ENCODE assay signal across 2 cellular contexts in the genomic region with DNA sequence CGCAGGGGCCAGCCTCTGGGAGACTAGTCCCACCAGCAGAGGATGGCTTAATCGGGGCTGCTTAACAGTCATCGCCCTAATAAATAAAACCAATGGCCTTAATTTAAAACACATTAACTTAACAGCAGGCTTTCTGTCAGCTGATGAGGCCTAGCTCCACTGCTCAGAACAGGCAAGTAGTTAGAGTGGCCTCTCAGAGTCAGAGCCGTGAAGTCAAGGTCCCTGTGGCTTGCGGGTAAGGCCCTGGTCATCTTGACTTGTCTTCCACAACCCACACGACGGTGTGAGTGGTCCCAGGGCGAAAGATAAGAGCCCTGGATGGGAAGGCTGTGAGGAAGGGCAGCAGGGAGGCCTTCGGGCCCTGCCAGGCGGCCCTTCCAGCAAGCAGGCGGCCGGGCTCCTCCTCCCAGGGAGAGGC.
TF ChIP-seq lines count a peak whose summit lies in the region.

No MANE protein-coding gene starts in this region.

TF ChIP-seq in GM12878, 131 proteins besides CTCF, POLR2A, EP300 and RAD21:
- TF ChIP-seq, protein P1, sequence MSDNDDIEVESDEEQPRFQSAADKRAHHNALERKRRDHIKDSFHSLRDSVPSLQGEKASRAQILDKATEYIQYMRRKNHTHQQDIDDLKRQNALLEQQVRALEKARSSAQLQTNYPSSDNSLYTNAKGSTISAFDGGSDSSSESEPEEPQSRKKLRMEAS (IDR thresholded peaks at IDR 0.05; ENCODE audit: low read depth, low read length) = no peak
- peak; percentile 5; the same call in 1 of the 2 replicates for TF ChIP-seq FOXM1 (IDR thresholded peaks at IDR 0.05; ENCODE audit: low read depth, low read length)

TF ChIP-seq in HepG2, 621 proteins besides CTCF, POLR2A, EP300 and RAD21 (continues in another document):
- TF ChIP-seq TEAD2 (CRISPR knock-in tag; IDR thresholded peaks at IDR 0.05) (0 out of 2 replicates have a peak, but pooled peaks have one; percentile 63), ZNF616 (CRISPR knock-in tag; IDR thresholded peaks at IDR 0.05; ENCODE audit: low read depth) (peak; percentile 53; the same call in 1 of the 2 replicates), DNMT3B (CRISPR knock-in tag; conservative IDR thresholded peaks at IDR 0.05) (0 out of 2 replicates have a peak, but pooled peaks have one; percentile 36), ZNF24 (IDR thresholded peaks at IDR 0.05) (no peak), ZNF501 (CRISPR knock-in tag; IDR thresholded peaks at IDR 0.05) (peak; percentile 33; the same call in 1 of the 2 replicates), ZBTB1 (CRISPR knock-in tag; IDR thresholded peaks at IDR 0.05; ENCODE audit: borderline replicate concordance) (no peak), ZNF234 (CRISPR knock-in tag; conservative IDR thresholded peaks at IDR 0.05) (0 out of 2 replicates have a peak, but pooled peaks have one; percentile 32), HOXD1 (CRISPR knock-in tag; IDR thresholded peaks at IDR 0.05) (no peak; the same call in 1 of the 2 replicates), SOX13 (IDR thresholded peaks at IDR 0.05) (no peak), SOX13 (CRISPR knock-in tag; conservative IDR thresholded peaks at IDR 0.05 in 1 of 2, IDR thresholded peaks at IDR 0.05 in 1 of 2) (no peak; a peak in 1 of 4 replicates), ZFP36L2 (CRISPR knock-in tag; IDR thresholded peaks at IDR 0.05) (no peak), ZSCAN12 (CRISPR knock-in tag; IDR thresholded peaks at IDR 0.05) (0 out of 2 replicates have a peak, but pooled peaks have one; percentile 40), KDM4B (CRISPR knock-in tag; IDR thresholded peaks at IDR 0.05) (0 out of 2 replicates have a peak, but pooled peaks have one; percentile 10), ZNF607 (CRISPR knock-in tag; IDR thresholded peaks at IDR 0.05; ENCODE audit: borderline replicate concordance) (0 out of 2 replicates have a peak, but pooled peaks have one; percentile 68), ZNF83 (CRISPR knock-in tag; IDR thresholded peaks at IDR 0.05; ENCODE audit: borderline replicate concordance) (no peak), RFXAP (CRISPR knock-in tag; IDR thresholded peaks at IDR 0.05; ENCODE audit: borderline replicate concordance) (0 out of 2 replicates have a peak, but pooled peaks have one; percentile 4), HMG20B (CRISPR knock-in tag; conservative IDR thresholded peaks at IDR 0.05) (0 out of 2 replicates have a peak, but pooled peaks have one; percentile 12), TAF15 (IDR thresholded peaks at IDR 0.05; ENCODE audit: low read depth, low read length, poor library complexity, severe bottlenecking) (no peak), ZNF629 (CRISPR knock-in tag; conservative IDR thresholded peaks at IDR 0.05) (peak; percentile 21; the same call in 1 of the 2 replicates), NKX3-1 (CRISPR knock-in tag; IDR thresholded peaks at IDR 0.05) (peak; percentile 78; the same call in 1 of the 2 replicates), ZKSCAN5 (CRISPR knock-in tag; IDR thresholded peaks at IDR 0.05) (no peak), ZBTB3 (CRISPR knock-in tag; IDR thresholded peaks at IDR 0.05; ENCODE audit: borderline replicate concordance, low read depth) (0 out of 2 replicates have a peak, but pooled peaks have one; percentile 6)
- TF ChIP-seq, protein P2, sequence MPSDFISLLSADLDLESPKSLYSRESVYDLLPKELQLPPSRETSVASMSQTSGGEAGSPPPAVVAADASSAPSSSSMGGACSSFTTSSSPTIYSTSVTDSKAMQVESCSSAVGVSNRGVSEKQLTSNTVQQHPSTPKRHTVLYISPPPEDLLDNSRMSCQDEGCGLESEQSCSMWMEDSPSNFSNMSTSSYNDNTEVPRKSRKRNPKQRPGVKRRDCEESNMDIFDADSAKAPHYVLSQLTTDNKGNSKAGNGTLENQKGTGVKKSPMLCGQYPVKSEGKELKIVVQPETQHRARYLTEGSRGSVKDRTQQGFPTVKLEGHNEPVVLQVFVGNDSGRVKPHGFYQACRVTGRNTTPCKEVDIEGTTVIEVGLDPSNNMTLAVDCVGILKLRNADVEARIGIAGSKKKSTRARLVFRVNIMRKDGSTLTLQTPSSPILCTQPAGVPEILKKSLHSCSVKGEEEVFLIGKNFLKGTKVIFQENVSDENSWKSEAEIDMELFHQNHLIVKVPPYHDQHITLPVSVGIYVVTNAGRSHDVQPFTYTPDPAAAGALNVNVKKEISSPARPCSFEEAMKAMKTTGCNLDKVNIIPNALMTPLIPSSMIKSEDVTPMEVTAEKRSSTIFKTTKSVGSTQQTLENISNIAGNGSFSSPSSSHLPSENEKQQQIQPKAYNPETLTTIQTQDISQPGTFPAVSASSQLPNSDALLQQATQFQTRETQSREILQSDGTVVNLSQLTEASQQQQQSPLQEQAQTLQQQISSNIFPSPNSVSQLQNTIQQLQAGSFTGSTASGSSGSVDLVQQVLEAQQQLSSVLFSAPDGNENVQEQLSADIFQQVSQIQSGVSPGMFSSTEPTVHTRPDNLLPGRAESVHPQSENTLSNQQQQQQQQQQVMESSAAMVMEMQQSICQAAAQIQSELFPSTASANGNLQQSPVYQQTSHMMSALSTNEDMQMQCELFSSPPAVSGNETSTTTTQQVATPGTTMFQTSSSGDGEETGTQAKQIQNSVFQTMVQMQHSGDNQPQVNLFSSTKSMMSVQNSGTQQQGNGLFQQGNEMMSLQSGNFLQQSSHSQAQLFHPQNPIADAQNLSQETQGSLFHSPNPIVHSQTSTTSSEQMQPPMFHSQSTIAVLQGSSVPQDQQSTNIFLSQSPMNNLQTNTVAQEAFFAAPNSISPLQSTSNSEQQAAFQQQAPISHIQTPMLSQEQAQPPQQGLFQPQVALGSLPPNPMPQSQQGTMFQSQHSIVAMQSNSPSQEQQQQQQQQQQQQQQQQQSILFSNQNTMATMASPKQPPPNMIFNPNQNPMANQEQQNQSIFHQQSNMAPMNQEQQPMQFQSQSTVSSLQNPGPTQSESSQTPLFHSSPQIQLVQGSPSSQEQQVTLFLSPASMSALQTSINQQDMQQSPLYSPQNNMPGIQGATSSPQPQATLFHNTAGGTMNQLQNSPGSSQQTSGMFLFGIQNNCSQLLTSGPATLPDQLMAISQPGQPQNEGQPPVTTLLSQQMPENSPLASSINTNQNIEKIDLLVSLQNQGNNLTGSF (CRISPR knock-in tag; IDR thresholded peaks at IDR 0.05) = 0 out of 2 replicates have a peak, but pooled peaks have one; percentile 70
- TF ChIP-seq, protein P3, sequence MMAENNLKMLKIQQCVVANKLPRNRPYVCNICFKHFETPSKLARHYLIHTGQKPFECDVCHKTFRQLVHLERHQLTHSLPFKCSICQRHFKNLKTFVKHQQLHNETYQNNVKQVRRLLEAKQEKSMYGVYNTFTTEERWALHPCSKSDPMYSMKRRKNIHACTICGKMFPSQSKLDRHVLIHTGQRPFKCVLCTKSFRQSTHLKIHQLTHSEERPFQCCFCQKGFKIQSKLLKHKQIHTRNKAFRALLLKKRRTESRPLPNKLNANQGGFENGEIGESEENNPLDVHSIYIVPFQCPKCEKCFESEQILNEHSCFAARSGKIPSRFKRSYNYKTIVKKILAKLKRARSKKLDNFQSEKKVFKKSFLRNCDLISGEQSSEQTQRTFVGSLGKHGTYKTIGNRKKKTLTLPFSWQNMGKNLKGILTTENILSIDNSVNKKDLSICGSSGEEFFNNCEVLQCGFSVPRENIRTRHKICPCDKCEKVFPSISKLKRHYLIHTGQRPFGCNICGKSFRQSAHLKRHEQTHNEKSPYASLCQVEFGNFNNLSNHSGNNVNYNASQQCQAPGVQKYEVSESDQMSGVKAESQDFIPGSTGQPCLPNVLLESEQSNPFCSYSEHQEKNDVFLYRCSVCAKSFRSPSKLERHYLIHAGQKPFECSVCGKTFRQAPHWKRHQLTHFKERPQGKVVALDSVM (CRISPR knock-in tag; IDR thresholded peaks at IDR 0.05) = no peak
- TF ChIP-seq, protein P4, sequence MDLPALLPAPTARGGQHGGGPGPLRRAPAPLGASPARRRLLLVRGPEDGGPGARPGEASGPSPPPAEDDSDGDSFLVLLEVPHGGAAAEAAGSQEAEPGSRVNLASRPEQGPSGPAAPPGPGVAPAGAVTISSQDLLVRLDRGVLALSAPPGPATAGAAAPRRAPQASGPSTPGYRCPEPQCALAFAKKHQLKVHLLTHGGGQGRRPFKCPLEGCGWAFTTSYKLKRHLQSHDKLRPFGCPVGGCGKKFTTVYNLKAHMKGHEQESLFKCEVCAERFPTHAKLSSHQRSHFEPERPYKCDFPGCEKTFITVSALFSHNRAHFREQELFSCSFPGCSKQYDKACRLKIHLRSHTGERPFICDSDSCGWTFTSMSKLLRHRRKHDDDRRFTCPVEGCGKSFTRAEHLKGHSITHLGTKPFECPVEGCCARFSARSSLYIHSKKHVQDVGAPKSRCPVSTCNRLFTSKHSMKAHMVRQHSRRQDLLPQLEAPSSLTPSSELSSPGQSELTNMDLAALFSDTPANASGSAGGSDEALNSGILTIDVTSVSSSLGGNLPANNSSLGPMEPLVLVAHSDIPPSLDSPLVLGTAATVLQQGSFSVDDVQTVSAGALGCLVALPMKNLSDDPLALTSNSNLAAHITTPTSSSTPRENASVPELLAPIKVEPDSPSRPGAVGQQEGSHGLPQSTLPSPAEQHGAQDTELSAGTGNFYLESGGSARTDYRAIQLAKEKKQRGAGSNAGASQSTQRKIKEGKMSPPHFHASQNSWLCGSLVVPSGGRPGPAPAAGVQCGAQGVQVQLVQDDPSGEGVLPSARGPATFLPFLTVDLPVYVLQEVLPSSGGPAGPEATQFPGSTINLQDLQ (CRISPR knock-in tag; IDR thresholded peaks at IDR 0.05) = peak; percentile 29; the same call in 1 of the 2 replicates
- TF ChIP-seq, protein P5, sequence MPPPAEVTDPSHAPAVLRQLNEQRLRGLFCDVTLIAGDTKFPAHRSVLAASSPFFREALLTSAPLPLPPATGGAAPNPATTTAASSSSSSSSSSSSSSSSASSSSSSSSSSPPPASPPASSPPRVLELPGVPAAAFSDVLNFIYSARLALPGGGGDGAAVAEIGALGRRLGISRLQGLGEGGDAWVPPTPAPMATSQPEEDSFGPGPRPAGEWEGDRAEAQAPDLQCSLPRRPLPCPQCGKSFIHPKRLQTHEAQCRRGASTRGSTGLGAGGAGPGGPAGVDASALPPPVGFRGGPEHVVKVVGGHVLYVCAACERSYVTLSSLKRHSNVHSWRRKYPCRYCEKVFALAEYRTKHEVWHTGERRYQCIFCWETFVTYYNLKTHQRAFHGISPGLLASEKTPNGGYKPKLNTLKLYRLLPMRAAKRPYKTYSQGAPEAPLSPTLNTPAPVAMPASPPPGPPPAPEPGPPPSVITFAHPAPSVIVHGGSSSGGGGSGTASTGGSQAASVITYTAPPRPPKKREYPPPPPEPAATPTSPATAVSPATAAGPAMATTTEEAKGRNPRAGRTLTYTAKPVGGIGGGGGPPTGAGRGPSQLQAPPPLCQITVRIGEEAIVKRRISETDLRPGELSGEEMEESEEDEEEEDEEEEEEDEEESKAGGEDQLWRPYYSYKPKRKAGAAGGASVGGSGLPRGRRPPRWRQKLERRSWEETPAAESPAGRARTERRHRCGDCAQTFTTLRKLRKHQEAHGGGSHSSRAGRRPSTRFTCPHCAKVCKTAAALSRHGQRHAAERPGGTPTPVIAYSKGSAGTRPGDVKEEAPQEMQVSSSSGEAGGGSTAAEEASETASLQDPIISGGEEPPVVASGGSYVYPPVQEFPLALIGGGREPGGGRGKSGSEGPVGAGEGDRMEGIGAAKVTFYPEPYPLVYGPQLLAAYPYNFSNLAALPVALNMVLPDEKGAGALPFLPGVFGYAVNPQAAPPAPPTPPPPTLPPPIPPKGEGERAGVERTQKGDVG (CRISPR knock-in tag; IDR thresholded peaks at IDR 0.05; ENCODE audit: borderline replicate concordance) = 0 out of 2 replicates have a peak, but pooled peaks have one; percentile 34
- TF ChIP-seq, protein P6, sequence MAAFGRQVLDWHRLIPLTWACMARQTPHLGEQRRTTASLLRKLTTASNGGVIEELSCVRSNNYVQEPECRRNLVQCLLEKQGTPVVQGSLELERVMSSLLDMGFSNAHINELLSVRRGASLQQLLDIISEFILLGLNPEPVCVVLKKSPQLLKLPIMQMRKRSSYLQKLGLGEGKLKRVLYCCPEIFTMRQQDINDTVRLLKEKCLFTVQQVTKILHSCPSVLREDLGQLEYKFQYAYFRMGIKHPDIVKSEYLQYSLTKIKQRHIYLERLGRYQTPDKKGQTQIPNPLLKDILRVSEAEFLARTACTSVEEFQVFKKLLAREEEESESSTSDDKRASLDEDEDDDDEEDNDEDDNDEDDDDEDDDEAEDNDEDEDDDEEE (CRISPR knock-in tag; IDR thresholded peaks at IDR 0.05) = 0 out of 2 replicates have a peak, but pooled peaks have one; percentile 6
- TF ChIP-seq, protein P7, sequence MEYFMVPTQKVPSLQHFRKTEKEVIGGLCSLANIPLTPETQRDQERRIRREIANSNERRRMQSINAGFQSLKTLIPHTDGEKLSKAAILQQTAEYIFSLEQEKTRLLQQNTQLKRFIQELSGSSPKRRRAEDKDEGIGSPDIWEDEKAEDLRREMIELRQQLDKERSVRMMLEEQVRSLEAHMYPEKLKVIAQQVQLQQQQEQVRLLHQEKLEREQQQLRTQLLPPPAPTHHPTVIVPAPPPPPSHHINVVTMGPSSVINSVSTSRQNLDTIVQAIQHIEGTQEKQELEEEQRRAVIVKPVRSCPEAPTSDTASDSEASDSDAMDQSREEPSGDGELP (IDR thresholded peaks at IDR 0.05; ENCODE audit: borderline replicate concordance, low read depth) = peak; percentile 44; the same call in 1 of the 2 replicates
- TF ChIP-seq, protein P8, sequence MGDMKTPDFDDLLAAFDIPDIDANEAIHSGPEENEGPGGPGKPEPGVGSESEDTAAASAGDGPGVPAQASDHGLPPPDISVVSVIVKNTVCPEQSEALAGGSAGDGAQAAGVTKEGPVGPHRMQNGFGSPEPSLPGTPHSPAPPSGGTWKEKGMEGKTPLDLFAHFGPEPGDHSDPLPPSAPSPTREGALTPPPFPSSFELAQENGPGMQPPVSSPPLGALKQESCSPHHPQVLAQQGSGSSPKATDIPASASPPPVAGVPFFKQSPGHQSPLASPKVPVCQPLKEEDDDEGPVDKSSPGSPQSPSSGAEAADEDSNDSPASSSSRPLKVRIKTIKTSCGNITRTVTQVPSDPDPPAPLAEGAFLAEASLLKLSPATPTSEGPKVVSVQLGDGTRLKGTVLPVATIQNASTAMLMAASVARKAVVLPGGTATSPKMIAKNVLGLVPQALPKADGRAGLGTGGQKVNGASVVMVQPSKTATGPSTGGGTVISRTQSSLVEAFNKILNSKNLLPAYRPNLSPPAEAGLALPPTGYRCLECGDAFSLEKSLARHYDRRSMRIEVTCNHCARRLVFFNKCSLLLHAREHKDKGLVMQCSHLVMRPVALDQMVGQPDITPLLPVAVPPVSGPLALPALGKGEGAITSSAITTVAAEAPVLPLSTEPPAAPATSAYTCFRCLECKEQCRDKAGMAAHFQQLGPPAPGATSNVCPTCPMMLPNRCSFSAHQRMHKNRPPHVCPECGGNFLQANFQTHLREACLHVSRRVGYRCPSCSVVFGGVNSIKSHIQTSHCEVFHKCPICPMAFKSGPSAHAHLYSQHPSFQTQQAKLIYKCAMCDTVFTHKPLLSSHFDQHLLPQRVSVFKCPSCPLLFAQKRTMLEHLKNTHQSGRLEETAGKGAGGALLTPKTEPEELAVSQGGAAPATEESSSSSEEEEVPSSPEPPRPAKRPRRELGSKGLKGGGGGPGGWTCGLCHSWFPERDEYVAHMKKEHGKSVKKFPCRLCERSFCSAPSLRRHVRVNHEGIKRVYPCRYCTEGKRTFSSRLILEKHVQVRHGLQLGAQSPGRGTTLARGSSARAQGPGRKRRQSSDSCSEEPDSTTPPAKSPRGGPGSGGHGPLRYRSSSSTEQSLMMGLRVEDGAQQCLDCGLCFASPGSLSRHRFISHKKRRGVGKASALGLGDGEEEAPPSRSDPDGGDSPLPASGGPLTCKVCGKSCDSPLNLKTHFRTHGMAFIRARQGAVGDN (CRISPR knock-in tag; IDR thresholded peaks at IDR 0.05) = peak; percentile 97; the same call in 1 of the 2 replicates
- TF ChIP-seq, protein P9, sequence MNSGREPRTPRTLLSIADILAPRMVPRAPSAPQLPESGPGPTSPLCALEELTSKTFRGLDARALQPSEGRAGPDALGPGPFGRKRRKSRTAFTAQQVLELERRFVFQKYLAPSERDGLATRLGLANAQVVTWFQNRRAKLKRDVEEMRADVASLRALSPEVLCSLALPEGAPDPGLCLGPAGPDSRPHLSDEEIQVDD (CRISPR knock-in tag; IDR thresholded peaks at IDR 0.05; ENCODE audit: borderline replicate concordance) = peak; percentile 78; the same call in 1 of the 2 replicates
